In genomic region chr17:81630274-81630673, GRCh38 we compare ENCODE assay signal across 17 cellular contexts. TPM values are rescaled to one million over a fixed set of nuclear protein-coding genes. Genes with fewer than 3 reads are reported as not detected.
A peak's percentile ranks its signal among the peaks of the same experiment; 100 is the strongest.
DNase-seq lines count a peak whose midpoint lies in the region; ATAC-seq and TF ChIP-seq lines count a peak whose summit lies in the region.
"Had no signal": no experiment of that assay in that cellular context is flagged by ENCODE, and none has a peak within 500 bp of the region (broad histone marks: within the 10 kb centered on the region; RNA-seq: fewer than 3 reads in every experiment).

No MANE protein-coding gene starts in this region.

- intact Hi-C loops in MCF 10A (cut with micrococcal nuclease) = no loop called here
- intact Hi-C loops in breast epithelium (cut with DNase I; ENCODE audit: low total_unique reads) = no loop called here
- intact Hi-C loops in A673 (cut with micrococcal nuclease; ENCODE audit: unreplicated experiment) = no loop called here

- no peaks in the 10 kb centered on the region for H3K9me3 Mint-ChIP-seq in MCF 10A (ENCODE audit: unreplicated experiment)
- no peaks in the 10 kb centered on the region for H3K9me3 Mint-ChIP-seq in stimulated activated naive B cell treated with anti-CD40 and anti-IgM and Interleukin-4, amounts not matched to agents 10 μg/mL and 1 μg/mL and 100 μg/mL, for 72 hours

- no peaks in the 10 kb centered on the region for H3K79me1 ChIP-seq in trophoblast cell (ENCODE audit: low read length)

- BruUV-seq in MCF 10A (replicated peaks; lab: Mats Ljungman, UMichigan) = no TSS peak
- BruUV-seq in A673 (replicated peaks; lab: Mats Ljungman, UMichigan) = no TSS peak

- POLR2A ChIA-PET in MCF 10A (lab: Yijun Ruan, JAX) = no interaction called here
- POLR2A ChIA-PET in RWPE1 (lab: Yijun Ruan, JAX; ENCODE audit: low non-redundant PET) = no interaction called here
- POLR2A ChIA-PET in A673 (lab: Charles Lee; ENCODE audit: low non-redundant PET) = no interaction called here

- H3K4me2 ChIP-seq in trophoblast cell (ENCODE audit: low read length) = no peak overlapping the region

- no peak for TF ChIP-seq CTCF in MCF 10A (IDR thresholded peaks at IDR 0.05; ENCODE audit: unreplicated experiment)
- TF ChIP-seq CTCF in breast epithelium (IDR thresholded peaks at IDR 0.05) = no peak
- no peak for TF ChIP-seq CTCF in RWPE1 (conservative IDR thresholded peaks at IDR 0.05; ENCODE audit: low read depth)
- TF ChIP-seq CTCF in A673 (conservative IDR thresholded peaks at IDR 0.05; ENCODE audit: low read depth, low read length) = no peak

- H3K9ac ChIP-seq in trophoblast cell (ENCODE audit: low read length) = no peak overlapping the region

- no peak overlapping the region for H4K8ac ChIP-seq in trophoblast cell (ENCODE audit: low read depth, low read length)

- no peaks in the 10 kb centered on the region for H3K27me3 Mint-ChIP-seq in MCF 10A (ENCODE audit: insufficient read depth, unreplicated experiment)
- no peaks in the 10 kb centered on the region for H3K27me3 Mint-ChIP-seq in stimulated activated naive B cell treated with anti-CD40 and anti-IgM and Interleukin-4, amounts not matched to agents 10 μg/mL and 1 μg/mL and 100 μg/mL, for 72 hours
- H3K27me3 Mint-ChIP-seq: CD4-positive, alpha-beta memory T cell had no signal

- no peak overlapping the region for H4K12ac ChIP-seq in trophoblast cell (ENCODE audit: low read depth, low read length)

- H3K4me1 ChIP-seq in breast epithelium (peaks cover 0 to 5% of the 10 kb centered on the region in 2 donors), trophoblast cell (ENCODE audit: control insufficient read depth in 1 of 2, insufficient read depth in 2 of 2, low read length in 2 of 2) (peaks cover 0 to under 1% of the 10 kb centered on the region in 2 experiments), A673 (ENCODE audit: insufficient read depth, low read length, poor library complexity, severe bottlenecking) (peaks cover 7% of the 10 kb centered on the region)

- H3K27ac ChIP-seq in breast epithelium (no peak overlapping the region), RWPE1 (peak overlapping the region; percentile 16), trophoblast cell (ENCODE audit: low read depth, low read length) (no peak overlapping the region), A673 (ENCODE audit: low read depth, low read length, poor library complexity, severe bottlenecking) (no peak overlapping the region)
- H3K27ac ChIP-seq: C4-2B had no signal

- WGBS in trophoblast cell (ENCODE audit: extremely low coverage, insufficient coverage, insufficient read length) = no CpG with 5 or more reads among the region's 8 CpGs

- no peaks in the 10 kb centered on the region for H3K4me1 Mint-ChIP-seq in MCF 10A (ENCODE audit: insufficient read depth, unreplicated experiment)
- peaks cover 12 to 23% of the 10 kb centered on the region in 2 donors for H3K4me1 Mint-ChIP-seq in stimulated activated naive B cell treated with anti-CD40 and anti-IgM and Interleukin-4, amounts not matched to agents 10 μg/mL and 1 μg/mL and 100 μg/mL, for 72 hours

- peaks cover 2% of the 10 kb centered on the region for H3K79me2 ChIP-seq in trophoblast cell (ENCODE audit: control insufficient read depth, insufficient read depth, low read length, poor library complexity)

- no peak overlapping the region for H2AK5ac ChIP-seq in trophoblast cell (ENCODE audit: low read length)

- no peak overlapping the region for H3K14ac ChIP-seq in trophoblast cell (ENCODE audit: low read length)

- ATAC-seq in stimulated activated naive B cell treated with anti-CD40 and anti-IgM and Interleukin-4, amounts not matched to agents 10 μg/mL and 1 μg/mL and 100 μg/mL, for 72 hours (replicated peaks) = no peak
- ATAC-seq: HepG2 had no signal

- H3K23ac ChIP-seq in trophoblast cell (ENCODE audit: low read length) = no peak overlapping the region

- peak overlapping the region; percentile 82 for H3K4ac ChIP-seq in trophoblast cell (ENCODE audit: low read depth, low read length)

- peak overlapping the region; percentile 19 for H3K27ac Mint-ChIP-seq in MCF 10A (ENCODE audit: low read depth, unreplicated experiment)
- peak overlapping the region; percentile 42 for H3K27ac Mint-ChIP-seq in stimulated activated naive B cell treated with anti-CD40 and anti-IgM and Interleukin-4, amounts not matched to agents 10 μg/mL and 1 μg/mL and 100 μg/mL, for 72 hours

- no peak for TF ChIP-seq POLR2A in breast epithelium (IDR thresholded peaks at IDR 0.05)

- no peak overlapping the region for H2BK12ac ChIP-seq in trophoblast cell (ENCODE audit: low read length)

- H3K27me3 ChIP-seq in breast epithelium (no peaks in the 10 kb centered on the region), trophoblast cell (ENCODE audit: insufficient read depth, low read length) (no peaks in the 10 kb centered on the region), A673 (replicated peaks; ENCODE audit: insufficient read depth, low read depth, low read length, poor library complexity) (no peaks in the 10 kb centered on the region)

- H2BK5ac ChIP-seq in trophoblast cell (ENCODE audit: low read depth, low read length, poor library complexity) = no peak overlapping the region

- H2BK120ac ChIP-seq in trophoblast cell (ENCODE audit: insufficient read depth, low read length, poor library complexity) = no peak overlapping the region

- H3K4me3 ChIP-seq in breast epithelium (no peak overlapping the region), trophoblast cell (ENCODE audit: low read depth, low read length) (no peak overlapping the region), A673 (ENCODE audit: low read depth, low read length, poor library complexity, severe bottlenecking) (no peak overlapping the region)

- H3K36me3 ChIP-seq in breast epithelium = peaks cover 4% of the 10 kb centered on the region
- H3K36me3 ChIP-seq in trophoblast cell (ENCODE audit: control insufficient read depth in 1 of 2, insufficient read depth in 2 of 2, low read length in 2 of 2) = peaks cover 41 to 47% of the 10 kb centered on the region in 2 experiments
- peaks cover 48% of the 10 kb centered on the region for H3K36me3 ChIP-seq in A673 (ENCODE audit: insufficient read depth, low read length, poor library complexity, severe bottlenecking)

- no peak overlapping the region for H3K18ac ChIP-seq in trophoblast cell (ENCODE audit: low read length)

- H4K91ac ChIP-seq in trophoblast cell (ENCODE audit: low read depth, low read length) = no peak overlapping the region

- H3K4me3 Mint-ChIP-seq in MCF 10A (ENCODE audit: unreplicated experiment) = no peak overlapping the region
- H3K4me3 Mint-ChIP-seq in stimulated activated naive B cell treated with anti-CD40 and anti-IgM and Interleukin-4, amounts not matched to agents 10 μg/mL and 1 μg/mL and 100 μg/mL, for 72 hours = no peak overlapping the region
- H3K4me3 Mint-ChIP-seq: CD4-positive, alpha-beta memory T cell had no signal

- DNase-seq in MCF 10A (ENCODE audit: unreplicated experiment) = no peak
- DNase-seq in breast epithelium (ENCODE audit: low spot score in 2 of 2) = no peak
- DNase-seq in RWPE1 (ENCODE audit: low spot score) = no peak
- no peak for DNase-seq in trophoblast cell
- DNase-seq in stimulated activated naive B cell treated with anti-CD40 and anti-IgM and Interleukin-4, amounts not matched to agents 10 μg/mL and 1 μg/mL and 100 μg/mL, for 72 hours = no peak
- no peak for DNase-seq in A673 (ENCODE audit: low spot score)
- no peak for DNase-seq in activated CD4-positive, CD25-positive, alpha-beta regulatory T cell treated with anti-CD3 and anti-CD28 coated beads, Interleukin-2, amount 50 U/mL, for 72 hours
- no peak for DNase-seq in HuH-7 (ENCODE audit: low spot score)
- DNase-seq: AML-193; CD4-positive, alpha-beta memory T cell; DMS153; DMS79; GDM1; GOT3; H7 had no signal

- CTCF ChIA-PET in MCF 10A (lab: Yijun Ruan, JAX) (interaction anchor here (0.6 to 0.8 kb wide), 2 partner anchors 23 to 29 kb away, joined by 3 read pairs; no protein-coding TSS in a partner anchor), RWPE1 (lab: Yijun Ruan, JAX) (interaction anchor here (0.6 to 0.7 kb wide), 2 partner anchors 10 to 330 kb away, joined by 3 to 4 read pairs; no protein-coding TSS in a partner anchor), A673 (lab: Charles Lee) (no interaction called here)

- no peaks in the 10 kb centered on the region for H3K9me3 ChIP-seq in breast epithelium
- H3K9me3 ChIP-seq in trophoblast cell (ENCODE audit: insufficient read depth, low read depth, low read length) = no peaks in the 10 kb centered on the region
- H3K9me3 ChIP-seq in A673 (ENCODE audit: low read depth, low read length, poor library complexity, severe bottlenecking) = no peaks in the 10 kb centered on the region

- peaks cover 62% of the 10 kb centered on the region for H3K36me3 Mint-ChIP-seq in MCF 10A (ENCODE audit: insufficient read depth, unreplicated experiment)
- peaks cover 39 to 47% of the 10 kb centered on the region in 2 donors for H3K36me3 Mint-ChIP-seq in stimulated activated naive B cell treated with anti-CD40 and anti-IgM and Interleukin-4, amounts not matched to agents 10 μg/mL and 1 μg/mL and 100 μg/mL, for 72 hours

- no peak overlapping the region for H2AFZ ChIP-seq in trophoblast cell (ENCODE audit: insufficient read depth, low read length, poor library complexity)

RNA-seq across cellular contexts. Expression of gene NPLOC4, which starts 6.6 kb away (rescaled TPM):
- 83.9 and 95.1 TPM in 2 replicates for total RNA-seq in MCF 10A (2022)
- 10 to 100 TPM; 56.0 to 69.0 (median 57.8) TPM for total RNA-seq in breast epithelium
- polyA plus RNA-seq in trophoblast cell (2013) = 115 and 119 TPM in 2 replicates
- 188 and 195 TPM in 2 replicates for total RNA-seq in A673 (2021)

RNA-seq across cellular contexts. Expression of gene TSPAN10, which starts 6.7 kb away (rescaled TPM):
- total RNA-seq in MCF 10A (2022) (1.8 and 2.1 TPM in 2 replicates), breast epithelium (1 to 10 TPM in 2 of 3 donors, under 1 TPM in 1; 0.80 to 3.5 (median 2.6) TPM), A673 (2021) (0.74 and 1.1 TPM in 2 replicates)
- polyA plus RNA-seq in trophoblast cell (2013) = 0.53 and 0.54 TPM in 2 replicates

RNA-seq across cellular contexts. Expression of gene PDE6G, which starts 26.1 kb away (rescaled TPM):
- total RNA-seq in MCF 10A (2022) (not detected in 2 replicates), breast epithelium (1 to 10 TPM in 1 of 3 donors, not detected in 2; 1.9 TPM), A673 (2021) (0.43 and 0.52 TPM in 2 replicates)
- polyA plus RNA-seq in trophoblast cell (2013) = 0.21 and 0.42 TPM in 2 replicates

RNA-seq across cellular contexts. Expression of gene OXLD1, which starts 36.1 kb away (rescaled TPM):
- total RNA-seq in MCF 10A (2022) = 47.6 and 54.8 TPM in 2 replicates
- 10 to 100 TPM; 34.4 to 43.6 (median 42.6) TPM for total RNA-seq in breast epithelium
- 19.2 and 20.7 TPM in 2 replicates for polyA plus RNA-seq in trophoblast cell (2013)
- total RNA-seq in A673 (2021) = 36.1 and 44.6 TPM in 2 replicates

RNA-seq across cellular contexts. Expression of gene CCDC137, which starts 36.3 kb away (rescaled TPM):
- total RNA-seq in MCF 10A (2022) = 23.9 and 27.1 TPM in 2 replicates
- 10 to 100 TPM in 2 of 3 donors, 1 to 10 TPM in 1; 8.6 to 14.4 (median 11.6) TPM for total RNA-seq in breast epithelium
- 23.6 and 24.3 TPM in 2 replicates for polyA plus RNA-seq in trophoblast cell (2013)
- total RNA-seq in A673 (2021) = 52.8 and 56.3 TPM in 2 replicates
